15 cellular contexts compared by ENCODE assay signal in genomic region chr19:35844482-35845214, GRCh38. TPM values are rescaled to one million over a fixed set of nuclear protein-coding genes. Genes with fewer than 3 reads are reported as not detected.
A peak's percentile ranks its signal among the peaks of the same experiment; 100 is the strongest.
DNase-seq lines count a peak whose midpoint lies in the region; ATAC-seq and TF ChIP-seq lines count a peak whose summit lies in the region.
"Had no signal": no experiment of that assay in that cellular context is flagged by ENCODE, and none has a peak within 500 bp of the region (broad histone marks: within the 10 kb centered on the region; RNA-seq: fewer than 3 reads in every experiment).

No MANE protein-coding gene starts in this region.

- H3K4me1 Mint-ChIP-seq in activated naive CD8-positive, alpha-beta T cell treated with anti-CD3 and anti-CD28 coated beads, Interleukin-2, amount 10 ng/mL, durations not matched to agents 7 days and 5 days, result peaks cover 8% of the 10 kb centered on the region

- no peaks in the 10 kb centered on the region for H3K36me3 Mint-ChIP-seq in activated naive CD8-positive, alpha-beta T cell treated with anti-CD3 and anti-CD28 coated beads, Interleukin-2, amount 10 ng/mL, durations not matched to agents 7 days and 5 days

- POLR2A ChIA-PET in activated naive CD8-positive, alpha-beta T cell treated with anti-CD3 and anti-CD28 coated beads, Interleukin-2, amount 10 ng/mL, durations not matched to agents 7 days and 5 days (lab: Charles Lee), result no interaction called here

- no peak overlapping the region for H3K27ac ChIP-seq in left ventricle myocardium inferior (replicated peaks)
- H3K27ac ChIP-seq: BLaER1 treated with 17β-estradiol and CSF1 and Interleukin-3, amounts not matched to agents 10 nM and 100 nM; WERI-Rb-1 had no signal

- H3K4me3 ChIP-seq in left ventricle myocardium inferior (peak overlapping the region; percentile 49), mucosa of stomach (ENCODE audit: low read length) (peak overlapping the region; percentile 4)
- H3K4me3 ChIP-seq: BLaER1 treated with 17β-estradiol and CSF1 and Interleukin-3, amounts not matched to agents 10 nM and 100 nM had no signal

- ATAC-seq in left ventricle myocardium superior (no peak), GM19467 (IDR thresholded peaks at IDR 0.05; ENCODE audit: unreplicated experiment) (no peak)
- ATAC-seq in activated naive CD8-positive, alpha-beta T cell treated with anti-CD3 and anti-CD28 coated beads, Interleukin-2, amount 10 ng/mL, durations not matched to agents 7 days and 5 days (ENCODE audit: low read depth), result no peak

- H3K27me3 ChIP-seq in left ventricle myocardium inferior (ENCODE audit: low read depth), result peaks cover 90% of the 10 kb centered on the region
- peaks cover 39% of the 10 kb centered on the region for H3K27me3 ChIP-seq in mucosa of stomach (ENCODE audit: control insufficient read depth, insufficient read depth, low read length)

- no peaks in the 10 kb centered on the region for H3K36me3 ChIP-seq in left ventricle myocardium inferior
- no peaks in the 10 kb centered on the region for H3K36me3 ChIP-seq in mucosa of stomach (ENCODE audit: control insufficient read depth, insufficient read depth, low read length)
- H3K36me3 ChIP-seq: BLaER1 treated with 17β-estradiol and CSF1 and Interleukin-3, amounts not matched to agents 10 nM and 100 nM had no signal

- peaks cover 4% of the 10 kb centered on the region for H3K9me3 Mint-ChIP-seq in activated naive CD8-positive, alpha-beta T cell treated with anti-CD3 and anti-CD28 coated beads, Interleukin-2, amount 10 ng/mL, durations not matched to agents 7 days and 5 days
- H3K9me3 Mint-ChIP-seq: activated naive CD4-positive, alpha-beta T cell treated with anti-CD3 and anti-CD28 coated beads, Interleukin-2, amount 10 ng/mL, durations not matched to agents 7 days and 5 days had no signal

- DNase-seq in left ventricle myocardium inferior, result no peak
- no peak for DNase-seq in left ventricle myocardium superior
- no peak for DNase-seq in activated naive CD8-positive, alpha-beta T cell treated with anti-CD3 and anti-CD28 coated beads, Interleukin-2, amount 10 ng/mL, durations not matched to agents 7 days and 5 days
- no peak for DNase-seq in GM19238 (ENCODE audit: insufficient read length, low spot score)
- DNase-seq in NK-92 (lab: John Stamatoyannopoulos, UW; ENCODE audit: unreplicated experiment), result no peak
- DNase-seq in hepatic stellate cell (ENCODE audit: low spot score), result no peak
- DNase-seq: KBM-7, NCI-H1436 treated with DMSO at 0.1 percent for 48 hours, occipital lobe, WERI-Rb-1 had no signal

- peak overlapping the region; percentile 71 for H3K4me3 Mint-ChIP-seq in activated naive CD8-positive, alpha-beta T cell treated with anti-CD3 and anti-CD28 coated beads, Interleukin-2, amount 10 ng/mL, durations not matched to agents 7 days and 5 days

- H3K27me3 Mint-ChIP-seq in activated naive CD8-positive, alpha-beta T cell treated with anti-CD3 and anti-CD28 coated beads, Interleukin-2, amount 10 ng/mL, durations not matched to agents 7 days and 5 days, result peaks cover 63% of the 10 kb centered on the region

- H3K4me1 ChIP-seq in left ventricle myocardium inferior, result peaks cover 19% of the 10 kb centered on the region
- H3K4me1 ChIP-seq in mucosa of stomach (ENCODE audit: control insufficient read depth, insufficient read depth, low read length), result peaks cover 26% of the 10 kb centered on the region
- H3K4me1 ChIP-seq: BLaER1 treated with 17β-estradiol and CSF1 and Interleukin-3, amounts not matched to agents 10 nM and 100 nM had no signal

- H3K9me3 ChIP-seq in left ventricle myocardium inferior (replicated peaks) (peaks cover 7% of the 10 kb centered on the region), mucosa of stomach (ENCODE audit: control insufficient read depth, low read length) (no peaks in the 10 kb centered on the region)

- no peak overlapping the region for H3K27ac Mint-ChIP-seq in activated naive CD8-positive, alpha-beta T cell treated with anti-CD3 and anti-CD28 coated beads, Interleukin-2, amount 10 ng/mL, durations not matched to agents 7 days and 5 days
- H3K27ac Mint-ChIP-seq: activated naive CD4-positive, alpha-beta T cell treated with anti-CD3 and anti-CD28 coated beads, Interleukin-2, amount 10 ng/mL, durations not matched to agents 7 days and 5 days had no signal

- intact Hi-C loops in left ventricle myocardium inferior (cut with micrococcal nuclease) (no loop called here), left ventricle myocardium superior (cut with micrococcal nuclease) (no loop called here)

- no peak for TF ChIP-seq CTCF in left ventricle myocardium inferior (IDR thresholded peaks at IDR 0.05; ENCODE audit: borderline replicate concordance)

- H3K9ac ChIP-seq in mucosa of stomach (ENCODE audit: low read length), result no peak overlapping the region
- H3K9ac ChIP-seq: BLaER1 treated with 17β-estradiol and CSF1 and Interleukin-3, amounts not matched to agents 10 nM and 100 nM had no signal

RNA-seq across cellular contexts. Expression of gene NPHS1, which starts 7.7 kb away (rescaled TPM):
- total RNA-seq in left ventricle myocardium inferior, result not detected
- not detected for total RNA-seq in left ventricle myocardium superior
- total RNA-seq in activated naive CD8-positive, alpha-beta T cell treated with anti-CD3 and anti-CD28 coated beads, Interleukin-2, amount 10 ng/mL, durations not matched to agents 7 days and 5 days, result under 1 TPM in 1 of 2 experiments, not detected in 1; 0.40 TPM
- total RNA-seq: Right ventricle myocardium inferior had no signal

RNA-seq across cellular contexts. Expression of gene KIRREL2, which starts 12.1 kb away (rescaled TPM):
- total RNA-seq in left ventricle myocardium inferior (not detected), left ventricle myocardium superior (0.12 TPM)
- total RNA-seq in activated naive CD8-positive, alpha-beta T cell treated with anti-CD3 and anti-CD28 coated beads, Interleukin-2, amount 10 ng/mL, durations not matched to agents 7 days and 5 days, result 1 to 10 TPM; 2.9 to 3.0 TPM
- total RNA-seq: Right ventricle myocardium inferior had no signal

RNA-seq across cellular contexts. Expression of gene APLP1, which starts 23.7 kb away (rescaled TPM):
- total RNA-seq in left ventricle myocardium inferior (23.9 TPM), left ventricle myocardium superior (25.7 TPM)
- 1 to 10 TPM; 1.2 to 1.4 TPM for total RNA-seq in activated naive CD8-positive, alpha-beta T cell treated with anti-CD3 and anti-CD28 coated beads, Interleukin-2, amount 10 ng/mL, durations not matched to agents 7 days and 5 days

RNA-seq across cellular contexts. Expression of gene PRODH2, which starts 32.0 kb away (rescaled TPM):
- total RNA-seq in left ventricle myocardium inferior, result not detected
- not detected for total RNA-seq in left ventricle myocardium superior
- total RNA-seq in activated naive CD8-positive, alpha-beta T cell treated with anti-CD3 and anti-CD28 coated beads, Interleukin-2, amount 10 ng/mL, durations not matched to agents 7 days and 5 days, result not detected
- total RNA-seq: occipital lobe, Right ventricle myocardium inferior had no signal

RNA-seq across cellular contexts. Expression of gene NFKBID, which starts 55.7 kb away (rescaled TPM):
- total RNA-seq in left ventricle myocardium inferior (2.3 TPM), left ventricle myocardium superior (3.8 TPM)
- 10 to 100 TPM; 40.7 to 48.7 TPM for total RNA-seq in activated naive CD8-positive, alpha-beta T cell treated with anti-CD3 and anti-CD28 coated beads, Interleukin-2, amount 10 ng/mL, durations not matched to agents 7 days and 5 days

Comparison
In these comparisons a context has a peak if more than half of its experiments do, and no peak if none do; other contexts are left out.
1. RNA of gene APLP1, which starts 23.7 kb away (total RNA-seq): 25.7 TPM in left ventricle myocardium superior (single experiment) and 23.9 TPM in left ventricle myocardium inferior (single experiment); 1.2 to 1.4 TPM in activated naive CD8-positive, alpha-beta T cell treated with anti-CD3 and anti-CD28 coated beads, Interleukin-2, amount 10 ng/mL, durations not matched to agents 7 days and 5 days; every median in the first group is over 10 times any median in the second.